In the genomic region with DNA sequence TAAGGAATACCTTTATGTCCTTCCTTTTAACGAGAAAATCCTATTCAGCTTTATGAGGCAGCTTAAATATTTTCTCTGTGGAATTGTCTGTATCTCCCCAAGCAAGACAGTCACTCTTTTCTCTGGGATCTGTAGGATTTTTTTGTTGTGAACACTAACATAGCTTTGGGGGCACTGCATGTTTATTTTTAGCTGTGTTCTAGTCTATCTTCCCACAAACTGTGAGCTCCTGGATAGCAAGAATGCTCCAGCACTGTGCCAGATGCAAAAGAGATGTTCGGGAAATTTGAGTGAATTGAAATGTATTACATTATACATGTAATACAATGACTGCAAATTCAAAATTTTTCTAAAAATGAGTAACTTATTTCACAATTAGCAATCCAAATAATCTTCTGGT, we compare ENCODE assay signal across 22 cellular contexts.
"Had no signal": no experiment of that assay in that cellular context is flagged by ENCODE, and none has a peak within 500 bp of the region (broad histone marks: within the 10 kb centered on the region; RNA-seq: fewer than 3 reads in every experiment).

No MANE protein-coding gene starts in this region.

- H3K4me1 Mint-ChIP-seq: activated CD4-positive, alpha-beta T cell treated with anti-CD3 and anti-CD28 coated beads, Interleukin-2, amount 10 ng/mL, durations not matched to agents 7 days and 5 days; activated naive CD8-positive, alpha-beta T cell treated with anti-CD3 and anti-CD28 coated beads, Interleukin-2, amount 50 U/mL, for 24 hours; central memory CD8-positive, alpha-beta T cell had no signal

- FAIRE-seq: astrocyte had no signal

- DNase-seq: activated CD4-positive, alpha-beta memory T cell treated with anti-CD3 and anti-CD28 coated beads for 36 hours; activated CD4-positive, alpha-beta T cell treated with anti-CD3 and anti-CD28 coated beads, Interleukin-2, amount 10 ng/mL, durations not matched to agents 7 days and 5 days; activated CD4-positive, CD25-positive, alpha-beta regulatory T cell; activated CD8-positive, alpha-beta memory T cell treated with anti-CD3 and anti-CD28 coated beads for 24 hours; activated effector memory CD4-positive, alpha-beta T cell treated with anti-CD3 and anti-CD28 coated beads, Interleukin-2, amount 50 U/mL, for 16 hours; activated naive CD4-positive, alpha-beta T cell treated with Interleukin-2 at 50 U/mL for 16 hours; activated naive CD8-positive, alpha-beta T cell treated with anti-CD3 and anti-CD28 coated beads, Interleukin-2, amount 50 U/mL, for 24 hours; activated T-cell treated with anti-CD3 and anti-CD28 coated beads, Interleukin-2, amount 50 U/mL, for 4 hours; amygdala; MG63; MV-4-11; NCI-H1105; NCI-H1436 treated with DMSO at 0.1 percent for 48 hours; NCI-H187; NCI-H2081; T-helper 1 cell had no signal

- H3K27me3 ChIP-seq: MG63 had no signal

- H3K4me3 Mint-ChIP-seq: activated CD4-positive, alpha-beta memory T cell treated with anti-CD3 and anti-CD28 coated beads for 36 hours; activated CD4-positive, alpha-beta T cell treated with anti-CD3 and anti-CD28 coated beads, Interleukin-2, amount 10 ng/mL, durations not matched to agents 7 days and 5 days; activated naive CD8-positive, alpha-beta T cell treated with anti-CD3 and anti-CD28 coated beads, Interleukin-2, amount 50 U/mL, for 24 hours; activated T-cell treated with anti-CD3 and anti-CD28 coated beads, Interleukin-2, amount 50 U/mL, for 4 hours; brain; central memory CD8-positive, alpha-beta T cell had no signal

- H3K27me3 Mint-ChIP-seq: activated CD4-positive, alpha-beta memory T cell treated with anti-CD3 and anti-CD28 coated beads for 36 hours; activated CD4-positive, alpha-beta T cell treated with anti-CD3 and anti-CD28 coated beads, Interleukin-2, amount 10 ng/mL, durations not matched to agents 7 days and 5 days; brain; central memory CD8-positive, alpha-beta T cell had no signal

- H3K27ac Mint-ChIP-seq: activated CD4-positive, alpha-beta memory T cell treated with anti-CD3 and anti-CD28 coated beads for 36 hours; activated CD4-positive, alpha-beta T cell treated with anti-CD3 and anti-CD28 coated beads, Interleukin-2, amount 10 ng/mL, durations not matched to agents 7 days and 5 days; activated naive CD4-positive, alpha-beta T cell treated with anti-CD3 and anti-CD28 coated beads, Interleukin-2, amount 50 U/mL, for 72 hours; activated naive CD8-positive, alpha-beta T cell treated with anti-CD3 and anti-CD28 coated beads, Interleukin-2, amount 50 U/mL, for 24 hours had no signal

- H3K36me3 ChIP-seq: MG63 had no signal

- ATAC-seq: activated naive CD4-positive, alpha-beta T cell treated with anti-CD3 and anti-CD28 coated beads, Interleukin-2, amount 50 U/mL, for 72 hours; activated naive CD8-positive, alpha-beta T cell treated with anti-CD3 and anti-CD28 coated beads, Interleukin-2, amount 50 U/mL, for 24 hours; activated T-cell treated with anti-CD3 and anti-CD28 coated beads, Interleukin-2, amount 50 U/mL, for 4 hours had no signal

- H3K36me3 Mint-ChIP-seq: activated CD4-positive, alpha-beta memory T cell treated with anti-CD3 and anti-CD28 coated beads for 36 hours; activated naive CD4-positive, alpha-beta T cell treated with anti-CD3 and anti-CD28 coated beads, Interleukin-2, amount 50 U/mL, for 72 hours; brain had no signal

- H3K4me3 ChIP-seq: MG63, SK-N-MC had no signal

- H3K9me3 Mint-ChIP-seq: activated CD4-positive, alpha-beta memory T cell treated with anti-CD3 and anti-CD28 coated beads for 36 hours; activated CD4-positive, alpha-beta T cell treated with anti-CD3 and anti-CD28 coated beads, Interleukin-2, amount 10 ng/mL, durations not matched to agents 7 days and 5 days had no signal

- H3K27ac ChIP-seq: SK-N-MC, VCaP had no signal

- H3K9me3 ChIP-seq: MG63 had no signal
